33 cellular contexts compared by ENCODE assay signal in genomic region chr1:152962876-152963415, GRCh38. TPM values are rescaled to one million over a fixed set of nuclear protein-coding genes. Genes with fewer than 3 reads are reported as not detected.
"Had no signal": no experiment of that assay in that cellular context is flagged by ENCODE, and none has a peak within 500 bp of the region (broad histone marks: within the 10 kb centered on the region; RNA-seq: fewer than 3 reads in every experiment).

No MANE protein-coding gene starts in this region.

- H3K36me3 ChIP-seq: adrenal gland, breast epithelium, MG63, Peyer's patch had no signal

- H3K27ac Mint-ChIP-seq: activated CD4-positive, alpha-beta T cell treated with anti-CD3 and anti-CD28 coated beads, Interleukin-2, amount 10 ng/mL, durations not matched to agents 24 days and 14 days; activated CD8-positive, alpha-beta T cell treated with anti-CD3 and anti-CD28 coated beads for 36 hours; activated naive CD4-positive, alpha-beta T cell treated with anti-CD3 and anti-CD28 coated beads for 36 hours; activated naive CD4-positive, alpha-beta T cell treated with anti-CD3 and anti-CD28 coated beads, Interleukin-2, amount 50 U/mL, for 72 hours; activated T-helper 1 cell treated with anti-CD3 and anti-CD28 coated beads, Interleukin-12 subunit alpha, Interleukin-12 subunit beta, Interleukin-2, Interleukin-4 antibody, amounts not matched to agents 30 ng/mL and 10 ng/mL and 1 ng/mL, durations not matched to agents 14 hours and 24 hours and 36 hours; T-cell; T-helper 17 cell had no signal

- H3K4me3 ChIP-seq: adrenal gland, body of pancreas, breast epithelium, MG63, Peyer's patch had no signal

- H3K27ac ChIP-seq: adrenal gland, body of pancreas, breast epithelium, Peyer's patch had no signal

- H3K27me3 ChIP-seq: adrenal gland, body of pancreas, breast epithelium, MG63, Peyer's patch had no signal

- ATAC-seq: activated CD8-positive, alpha-beta T cell treated with anti-CD3 and anti-CD28 coated beads for 36 hours; activated naive CD4-positive, alpha-beta T cell treated with anti-CD3 and anti-CD28 coated beads, Interleukin-2, amount 50 U/mL, for 72 hours; activated T-cell treated with anti-CD3 and anti-CD28 coated beads, Interleukin-2, amount 50 U/mL, for 4 hours; body of pancreas; SK-N-SH treated with all-trans-retinoic acid at 6 μM for 48 hours; T-cell; T-helper 17 cell had no signal

- H3K4me3 Mint-ChIP-seq: activated CD4-positive, alpha-beta T cell treated with anti-CD3 and anti-CD28 coated beads, Interleukin-2, amount 10 ng/mL, durations not matched to agents 24 days and 14 days; activated CD8-positive, alpha-beta T cell treated with anti-CD3 and anti-CD28 coated beads for 36 hours; activated naive CD4-positive, alpha-beta T cell treated with anti-CD3 and anti-CD28 coated beads for 36 hours; activated T-cell treated with anti-CD3 and anti-CD28 coated beads, Interleukin-2, amount 50 U/mL, for 4 hours; activated T-helper 1 cell treated with anti-CD3 and anti-CD28 coated beads, Interleukin-12 subunit alpha, Interleukin-12 subunit beta, Interleukin-2, Interleukin-4 antibody, amounts not matched to agents 30 ng/mL and 10 ng/mL and 1 ng/mL, durations not matched to agents 14 hours and 24 hours and 36 hours; T-cell; T-helper 17 cell had no signal

- H3K9me3 ChIP-seq: adrenal gland, body of pancreas, breast epithelium, MG63, Peyer's patch had no signal

- H3K9me3 Mint-ChIP-seq: activated CD4-positive, alpha-beta T cell treated with anti-CD3 and anti-CD28 coated beads, Interleukin-2, amount 10 ng/mL, durations not matched to agents 24 days and 14 days; activated CD8-positive, alpha-beta T cell treated with anti-CD3 and anti-CD28 coated beads for 36 hours; activated naive CD4-positive, alpha-beta T cell treated with anti-CD3 and anti-CD28 coated beads for 36 hours; activated naive CD4-positive, alpha-beta T cell treated with anti-CD3 and anti-CD28 coated beads, Interleukin-2, amount 50 U/mL, for 72 hours; activated T-cell treated with anti-CD3 and anti-CD28 coated beads, Interleukin-2, amount 50 U/mL, for 4 hours; activated T-helper 1 cell treated with anti-CD3 and anti-CD28 coated beads, Interleukin-12 subunit alpha, Interleukin-12 subunit beta, Interleukin-2, Interleukin-4 antibody, amounts not matched to agents 30 ng/mL and 10 ng/mL and 1 ng/mL, durations not matched to agents 14 hours and 24 hours and 36 hours; T-cell had no signal

- H3K36me3 Mint-ChIP-seq: activated naive CD4-positive, alpha-beta T cell treated with anti-CD3 and anti-CD28 coated beads, Interleukin-2, amount 50 U/mL, for 72 hours; T-cell had no signal

- H3K4me1 Mint-ChIP-seq: T-cell, T-helper 17 cell had no signal

- H3K4me1 ChIP-seq: adrenal gland, body of pancreas, breast epithelium, Peyer's patch had no signal

- DNase-seq: activated CD4-positive, alpha-beta T cell treated with anti-CD3 and anti-CD28 coated beads, Interleukin-2, amount 10 ng/mL, durations not matched to agents 24 days and 14 days; activated CD4-positive, alpha-beta T cell treated with anti-CD3 and anti-CD28 coated beads, Interleukin-2, amount 50 U/mL, for 4 hours; activated CD8-positive, alpha-beta T cell treated with anti-CD3 and anti-CD28 coated beads for 36 hours; activated gamma-delta T cell treated with Interleukin-2 at 50 U/mL for 16 hours; activated naive CD4-positive, alpha-beta T cell treated with anti-CD3 and anti-CD28 coated beads for 36 hours; activated T-cell treated with anti-CD3 and anti-CD28 coated beads for 4 hours; activated T-cell treated with anti-CD3 and anti-CD28 coated beads, Interleukin-2, amount 50 U/mL, for 4 hours; adrenal gland; body of pancreas; caudate nucleus; cerebellar nuclear complex; cortex of kidney; MG63; NCI-H1048; NCI-H1436 treated with DMSO at 0.1 percent for 48 hours; NCI-H1694 treated with DMSO at 0.1 percent for 48 hours; NCI-H2029; NCI-H345; NCI-H510A; NCI-H526 treated with DMSO at 0.1 percent for 48 hours; NCI-H82; Peyer's patch; RPMI8226; SHP77 treated with DMSO at 0.1 percent for 48 hours; T-cell; T-helper 17 cell had no signal

RNA-seq across cellular contexts. Expression of gene SPRR4, which starts 7.5 kb away (rescaled TPM):
- total RNA-seq: activated CD4-positive, alpha-beta T cell treated with anti-CD3 and anti-CD28 coated beads, Interleukin-2, amount 10 ng/mL, durations not matched to agents 24 days and 14 days; activated CD8-positive, alpha-beta memory T cell treated with anti-CD3 and anti-CD28 coated beads for 36 hours; activated CD8-positive, alpha-beta T cell treated with anti-CD3 and anti-CD28 coated beads for 36 hours; activated naive CD4-positive, alpha-beta T cell treated with anti-CD3 and anti-CD28 coated beads for 36 hours; activated naive CD4-positive, alpha-beta T cell treated with anti-CD3 and anti-CD28 coated beads, Interleukin-2, amount 50 U/mL, for 72 hours; activated T-cell treated with anti-CD3 and anti-CD28 coated beads, Interleukin-2, amount 50 U/mL, for 4 hours; activated T-helper 1 cell treated with anti-CD3 and anti-CD28 coated beads, Interleukin-12 subunit alpha, Interleukin-12 subunit beta, Interleukin-2, Interleukin-4 antibody, amounts not matched to agents 30 ng/mL and 10 ng/mL and 1 ng/mL, durations not matched to agents 14 hours and 24 hours and 36 hours; adrenal gland; astrocyte; body of pancreas; breast epithelium; Peyer's patch; SK-MEL-5; T-cell; T-helper 17 cell had no signal
- polyA plus RNA-seq: adrenal gland had no signal

RNA-seq across cellular contexts. Expression of gene SPRR5, which starts 15.9 kb away (rescaled TPM):
- total RNA-seq: activated CD4-positive, alpha-beta T cell treated with anti-CD3 and anti-CD28 coated beads, Interleukin-2, amount 10 ng/mL, durations not matched to agents 24 days and 14 days; activated CD8-positive, alpha-beta memory T cell treated with anti-CD3 and anti-CD28 coated beads for 36 hours; activated CD8-positive, alpha-beta T cell treated with anti-CD3 and anti-CD28 coated beads for 36 hours; activated naive CD4-positive, alpha-beta T cell treated with anti-CD3 and anti-CD28 coated beads for 36 hours; activated naive CD4-positive, alpha-beta T cell treated with anti-CD3 and anti-CD28 coated beads, Interleukin-2, amount 50 U/mL, for 72 hours; activated T-cell treated with anti-CD3 and anti-CD28 coated beads, Interleukin-2, amount 50 U/mL, for 4 hours; activated T-helper 1 cell treated with anti-CD3 and anti-CD28 coated beads, Interleukin-12 subunit alpha, Interleukin-12 subunit beta, Interleukin-2, Interleukin-4 antibody, amounts not matched to agents 30 ng/mL and 10 ng/mL and 1 ng/mL, durations not matched to agents 14 hours and 24 hours and 36 hours; adrenal gland; astrocyte; body of pancreas; breast epithelium; Peyer's patch; SK-MEL-5; T-cell; T-helper 17 cell had no signal
- polyA plus RNA-seq: adrenal gland had no signal

RNA-seq across cellular contexts. Expression of gene SPRR1A, which starts 20.9 kb away (rescaled TPM):
- total RNA-seq: activated CD4-positive, alpha-beta T cell treated with anti-CD3 and anti-CD28 coated beads, Interleukin-2, amount 10 ng/mL, durations not matched to agents 24 days and 14 days; activated CD8-positive, alpha-beta memory T cell treated with anti-CD3 and anti-CD28 coated beads for 36 hours; activated CD8-positive, alpha-beta T cell treated with anti-CD3 and anti-CD28 coated beads for 36 hours; activated naive CD4-positive, alpha-beta T cell treated with anti-CD3 and anti-CD28 coated beads for 36 hours; activated naive CD4-positive, alpha-beta T cell treated with anti-CD3 and anti-CD28 coated beads, Interleukin-2, amount 50 U/mL, for 72 hours; activated T-cell treated with anti-CD3 and anti-CD28 coated beads, Interleukin-2, amount 50 U/mL, for 4 hours; activated T-helper 1 cell treated with anti-CD3 and anti-CD28 coated beads, Interleukin-12 subunit alpha, Interleukin-12 subunit beta, Interleukin-2, Interleukin-4 antibody, amounts not matched to agents 30 ng/mL and 10 ng/mL and 1 ng/mL, durations not matched to agents 14 hours and 24 hours and 36 hours; adrenal gland; astrocyte; body of pancreas; breast epithelium; Peyer's patch; SK-MEL-5; T-cell; T-helper 17 cell had no signal
- polyA plus RNA-seq: adrenal gland had no signal

RNA-seq across cellular contexts. Expression of gene SPRR3, which starts 38.6 kb away (rescaled TPM):
- total RNA-seq: activated CD4-positive, alpha-beta T cell treated with anti-CD3 and anti-CD28 coated beads, Interleukin-2, amount 10 ng/mL, durations not matched to agents 24 days and 14 days; activated CD8-positive, alpha-beta memory T cell treated with anti-CD3 and anti-CD28 coated beads for 36 hours; activated CD8-positive, alpha-beta T cell treated with anti-CD3 and anti-CD28 coated beads for 36 hours; activated naive CD4-positive, alpha-beta T cell treated with anti-CD3 and anti-CD28 coated beads for 36 hours; activated naive CD4-positive, alpha-beta T cell treated with anti-CD3 and anti-CD28 coated beads, Interleukin-2, amount 50 U/mL, for 72 hours; activated T-cell treated with anti-CD3 and anti-CD28 coated beads, Interleukin-2, amount 50 U/mL, for 4 hours; activated T-helper 1 cell treated with anti-CD3 and anti-CD28 coated beads, Interleukin-12 subunit alpha, Interleukin-12 subunit beta, Interleukin-2, Interleukin-4 antibody, amounts not matched to agents 30 ng/mL and 10 ng/mL and 1 ng/mL, durations not matched to agents 14 hours and 24 hours and 36 hours; body of pancreas; breast epithelium; SK-MEL-5; T-cell; T-helper 17 cell had no signal

RNA-seq across cellular contexts. Expression of gene IVL, which starts 54.6 kb away (rescaled TPM):
- total RNA-seq: activated CD4-positive, alpha-beta T cell treated with anti-CD3 and anti-CD28 coated beads, Interleukin-2, amount 10 ng/mL, durations not matched to agents 24 days and 14 days; activated CD8-positive, alpha-beta memory T cell treated with anti-CD3 and anti-CD28 coated beads for 36 hours; activated CD8-positive, alpha-beta T cell treated with anti-CD3 and anti-CD28 coated beads for 36 hours; activated naive CD4-positive, alpha-beta T cell treated with anti-CD3 and anti-CD28 coated beads for 36 hours; activated naive CD4-positive, alpha-beta T cell treated with anti-CD3 and anti-CD28 coated beads, Interleukin-2, amount 50 U/mL, for 72 hours; activated T-cell treated with anti-CD3 and anti-CD28 coated beads, Interleukin-2, amount 50 U/mL, for 4 hours; activated T-helper 1 cell treated with anti-CD3 and anti-CD28 coated beads, Interleukin-12 subunit alpha, Interleukin-12 subunit beta, Interleukin-2, Interleukin-4 antibody, amounts not matched to agents 30 ng/mL and 10 ng/mL and 1 ng/mL, durations not matched to agents 14 hours and 24 hours and 36 hours; adrenal gland; body of pancreas; breast epithelium; Peyer's patch; SK-MEL-5; T-cell; T-helper 17 cell had no signal
